8 cellular contexts compared by ENCODE assay signal in the genomic region with DNA sequence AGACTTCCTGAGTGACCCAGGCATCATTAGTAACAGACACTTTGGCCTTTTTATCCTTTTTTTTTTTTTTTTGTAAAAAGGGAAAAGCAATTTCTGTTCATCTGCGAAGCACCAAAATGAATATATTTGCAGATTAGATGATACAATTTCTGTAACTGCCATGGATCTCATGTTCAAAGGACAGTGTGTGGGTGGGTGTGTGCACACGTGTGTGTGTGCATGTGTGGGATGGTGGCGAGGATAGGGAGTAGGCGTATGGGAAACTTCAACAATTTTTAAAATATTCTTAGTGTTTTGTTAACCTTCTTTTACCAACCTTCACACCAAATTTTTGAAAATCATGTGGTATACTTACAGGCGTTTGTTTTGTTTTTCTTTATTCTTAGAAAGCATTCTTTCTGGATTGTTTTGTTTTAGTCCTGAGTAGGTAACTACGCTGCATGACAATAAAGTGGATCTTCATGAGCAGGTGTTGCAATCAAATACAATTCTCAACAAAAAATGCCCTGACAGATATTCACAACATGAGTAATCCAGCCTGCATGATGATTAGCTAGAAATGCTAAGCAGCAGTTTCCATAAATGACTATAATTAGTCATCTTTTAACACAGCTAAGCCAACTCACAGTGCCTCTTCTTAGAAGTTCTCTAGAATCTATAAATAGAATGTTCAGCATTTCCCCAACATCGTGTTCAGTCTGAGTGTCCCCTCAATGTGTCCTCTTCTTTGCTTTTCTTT. TPM values are rescaled to one million over a fixed set of nuclear protein-coding genes. Genes with fewer than 3 reads are reported as not detected.
A peak's percentile ranks its signal among the peaks of the same experiment; 100 is the strongest.
DNase-seq lines count a peak whose midpoint lies in the region; ATAC-seq and TF ChIP-seq lines count a peak whose summit lies in the region.

No MANE protein-coding gene starts in this region.

- peak; percentile 60 for ATAC-seq in GM18502 (IDR thresholded peaks at IDR 0.05; ENCODE audit: poor library complexity, unreplicated experiment)
- ATAC-seq in gastroesophageal sphincter = peak; percentile 63

- no peak for TF ChIP-seq POLR2A in gastroesophageal sphincter (IDR thresholded peaks at IDR 0.05)

- H3K4me2 ChIP-seq in GM23248 (ENCODE audit: unreplicated experiment) = peak overlapping the region; percentile 81

- H3K79me2 ChIP-seq in GM23248 (ENCODE audit: insufficient read depth) = no peaks in the 10 kb centered on the region

- DNase-seq in GM23248 (peak; percentile 97), RKO (ENCODE audit: low spot score) (peak; percentile 79), NCI-H82 (lab: John Stamatoyannopoulos, UW) (no peak), WERI-Rb-1 (no peak), NCI-H2227 treated with DMSO at 0.1 percent for 48 hours (lab: John Stamatoyannopoulos, UW) (no peak)
- no peak for DNase-seq in effector CD4-positive, alpha-beta T cell

- H3K27me3 ChIP-seq in GM23248 (replicated peaks; ENCODE audit: insufficient read depth) (no peaks in the 10 kb centered on the region), gastroesophageal sphincter (no peaks in the 10 kb centered on the region), WERI-Rb-1 (ENCODE audit: insufficient read depth, low read depth, severe bottlenecking) (no peaks in the 10 kb centered on the region)

- H3K36me3 ChIP-seq in GM23248 (ENCODE audit: low read depth) (no peaks in the 10 kb centered on the region), gastroesophageal sphincter (no peaks in the 10 kb centered on the region), WERI-Rb-1 (no peaks in the 10 kb centered on the region)

- H3K27ac ChIP-seq in GM23248 (peak overlapping the region; percentile 79), gastroesophageal sphincter (peak overlapping the region; percentile 75 to 84 (median 80)), WERI-Rb-1 (no peak overlapping the region)

- no peaks in the 10 kb centered on the region for H4K20me1 ChIP-seq in GM23248 (ENCODE audit: insufficient read depth)

- 39 to 41% methylated on average over 7 of the region's 7 CpGs for WGBS in GM23248 (ENCODE audit: low coverage in 1 of 2, low lambda C conversion rate in 2 of 2, missing lambda C conversion rate in 2 of 2), 2 experiments
- 28 to 33% methylated on average over 7 of the region's 7 CpGs for WGBS in gastroesophageal sphincter (ENCODE audit: low coverage in 1 of 2), 2 donors

- H3F3A ChIP-seq in GM23248 (ENCODE audit: insufficient read depth) = peaks cover 17% of the 10 kb centered on the region

- H3K9me2 ChIP-seq in GM23248 (ENCODE audit: insufficient read depth) = no peaks in the 10 kb centered on the region

- peak overlapping the region; percentile 60 for H3K9ac ChIP-seq in GM23248

- H2AFZ ChIP-seq in GM23248 = no peak overlapping the region

- TF ChIP-seq EP300 in gastroesophageal sphincter (IDR thresholded peaks at IDR 0.05) = no peak

- TF ChIP-seq CTCF in gastroesophageal sphincter (IDR thresholded peaks at IDR 0.05) (no peak), WERI-Rb-1 (IDR thresholded peaks at IDR 0.05; ENCODE audit: low read depth, low read length) (no peak)

- H3K4me3 ChIP-seq in GM23248 = peak overlapping the region; percentile 37
- H3K4me3 ChIP-seq in gastroesophageal sphincter = no peak overlapping the region
- H3K4me3 ChIP-seq in WERI-Rb-1 (ENCODE audit: low read depth, low read length) = no peak overlapping the region

- no peaks in the 10 kb centered on the region for H3K9me3 ChIP-seq in GM23248 (ENCODE audit: low read depth)
- no peaks in the 10 kb centered on the region for H3K9me3 ChIP-seq in gastroesophageal sphincter
- H3K9me3 ChIP-seq in WERI-Rb-1 (ENCODE audit: severe bottlenecking) = no peaks in the 10 kb centered on the region

- H3K4me1 ChIP-seq in GM23248 (ENCODE audit: insufficient read depth) (peaks cover 32% of the 10 kb centered on the region), gastroesophageal sphincter (peaks cover 6 to 64% (median 26%) of the 10 kb centered on the region in 3 donors)

- in situ Hi-C loops in GM23248 (cut with MboI) = no loop called here

RNA-seq across cellular contexts. Expression of gene RMDN2, which starts 53.5 kb away (rescaled TPM):
- total RNA-seq in GM23248 (2014; rRNA removed; shearing (Covaris generic)) = 2.5 and 5.8 TPM in 2 replicates
- polyA plus RNA-seq in GM23248 (2016; fragmentation: Nextera tagmentation; extraction: Ambion mirVana) = 9.3 and 11.1 TPM in 2 replicates
- 10 to 100 TPM in 3 of 4 donors, 1 to 10 TPM in 1; 9.3 to 12.5 (median 11.4) TPM for total RNA-seq in gastroesophageal sphincter

Comparison
In these comparisons a context has a peak if more than half of its experiments do, and no peak if none do; other contexts are left out.
1. DNase-seq: peak in GM23248 (single experiment) and RKO (single experiment); none in NCI-H82 (single experiment), WERI-Rb-1 (single experiment), effector CD4-positive, alpha-beta T cell (single experiment) and NCI-H2227 treated with DMSO at 0.1 percent for 48 hours (single experiment).